9 cellular contexts compared by ENCODE assay signal in genomic region chr19:14474827-14475226, GRCh38. TPM values are rescaled to one million over a fixed set of nuclear protein-coding genes. Genes with fewer than 3 reads are reported as not detected.
A peak's percentile ranks its signal among the peaks of the same experiment; 100 is the strongest.
DNase-seq lines count a peak whose midpoint lies in the region; TF ChIP-seq lines count a peak whose summit lies in the region.
"Had no signal": no experiment of that assay in that cellular context is flagged by ENCODE, and none has a peak within 500 bp of the region (broad histone marks: within the 10 kb centered on the region; RNA-seq: fewer than 3 reads in every experiment).

No MANE protein-coding gene starts in this region.

- DNase-seq in GM20000 (ENCODE audit: low spot score) (peak; percentile 44), Peyer's patch (no peak), esophagus squamous epithelium (lab: John Stamatoyannopoulos, UW) (no peak), retinal pigment epithelial cell (ENCODE audit: low read depth) (no peak), adrenal gland (no peak), LoVo (ENCODE audit: low spot score) (no peak), NOMO-1 treated with DMSO at 0.1 percent for 48 hours (lab: John Stamatoyannopoulos, UW; ENCODE audit: unreplicated experiment) (no peak)
- DNase-seq: psoas muscle had no signal

- H3K27me3 ChIP-seq in Peyer's patch (peaks cover 0 to 3% of the 10 kb centered on the region in 2 donors), esophagus squamous epithelium (peaks cover 0 to 36% (median 0%) of the 10 kb centered on the region in 4 donors), adrenal gland (no peaks in the 10 kb centered on the region)

- intact Hi-C loops in esophagus squamous epithelium (cut with DNase I) = no loop called here
- intact Hi-C loops in adrenal gland (cut with DNase I) = loop anchor here in 1 of 2 donors (5.0 kb wide), 1 partner anchor 43 kb away; the partner anchor contains the start of gene PKN1

- H3K4me3 ChIP-seq in Peyer's patch (peak overlapping the region in 1 of 4 donors; percentile 11), esophagus squamous epithelium (peak overlapping the region in 2 of 4 donors; percentile 34 to 48), retinal pigment epithelial cell (ENCODE audit: low read length) (peak overlapping the region; percentile 24), adrenal gland (no peak overlapping the region)

- H3K4me1 ChIP-seq in Peyer's patch (peaks cover 0 to 43% (median 18%) of the 10 kb centered on the region in 4 donors), esophagus squamous epithelium (peaks cover 36 to 74% (median 50%) of the 10 kb centered on the region in 3 donors), adrenal gland (replicated peaks in 1 of 2) (peaks cover 0 to 20% of the 10 kb centered on the region in 2 donors)

- WGBS in esophagus squamous epithelium, 2 donors = 32 to 40% methylated on average over 9 to 11 of the region's 12 CpGs
- WGBS in adrenal gland, 4 donors = 48 to 66% (median 51%) methylated on average over 7 to 12 of the region's 12 CpGs

- H3K27ac ChIP-seq in Peyer's patch (peak overlapping the region in 3 of 4 donors; percentile 1 to 57 (median 40)), esophagus squamous epithelium (peak overlapping the region in 3 of 4 donors; percentile 70 to 77 (median 71)), adrenal gland (peak overlapping the region in 1 of 5 donors; percentile 78)
- H3K27ac ChIP-seq: psoas muscle had no signal

- TF ChIP-seq POLR2A in Peyer's patch (IDR thresholded peaks at IDR 0.05) (no peak), esophagus squamous epithelium (IDR thresholded peaks at IDR 0.05) (no peak), adrenal gland (IDR thresholded peaks at IDR 0.05) (no peak)

- H3K36me3 ChIP-seq in Peyer's patch (peaks cover 0 to 38% (median 0%) of the 10 kb centered on the region in 3 donors), esophagus squamous epithelium (peaks cover 6 to 46% (median 23%) of the 10 kb centered on the region in 3 donors), adrenal gland (replicated peaks in 1 of 2) (peaks cover 0 to 33% of the 10 kb centered on the region in 2 donors)

- H3K9me3 ChIP-seq in Peyer's patch = no peaks in the 10 kb centered on the region
- no peaks in the 10 kb centered on the region for H3K9me3 ChIP-seq in esophagus squamous epithelium
- H3K9me3 ChIP-seq in adrenal gland (replicated peaks in 1 of 3) = no peaks in the 10 kb centered on the region
- H3K9me3 ChIP-seq: psoas muscle had no signal

- TF ChIP-seq CTCF in GM20000 (IDR thresholded peaks at IDR 0.05; ENCODE audit: extremely low read depth, missing control alignments) = no peak
- TF ChIP-seq CTCF in Peyer's patch (IDR thresholded peaks at IDR 0.05) = no peak
- TF ChIP-seq CTCF in esophagus squamous epithelium (IDR thresholded peaks at IDR 0.05) = no peak
- TF ChIP-seq CTCF in retinal pigment epithelial cell (conservative IDR thresholded peaks at IDR 0.05; ENCODE audit: low read depth, low read length) = no peak
- TF ChIP-seq CTCF in adrenal gland (IDR thresholded peaks at IDR 0.05) = no peak

RNA-seq across cellular contexts. Expression of gene PTGER1, which starts 0.3 kb away (rescaled TPM):
- total RNA-seq in Peyer's patch = not detected
- 1 to 10 TPM in 1 of 4 donors, under 1 TPM in 2, not detected in 1; 0.31 to 1.3 (median 0.38) TPM for total RNA-seq in esophagus squamous epithelium
- total RNA-seq in adrenal gland = 1 to 10 TPM; 2.0 to 9.8 (median 4.0) TPM
- polyA plus RNA-seq in adrenal gland = 1 to 10 TPM in 2 of 3 donors, not detected in 1; 1.9 to 4.8 TPM
- polyA plus RNA-seq: IgD-negative memory B cell had no signal

RNA-seq across cellular contexts. Expression of gene GIPC1, which starts 21.1 kb away (rescaled TPM):
- 10 to 100 TPM; 45.8 to 68.5 (median 65.2) TPM for total RNA-seq in Peyer's patch
- 100 to 1,000 TPM; 147 to 432 (median 243) TPM for total RNA-seq in esophagus squamous epithelium
- 10 to 100 TPM; 52.2 to 69.9 (median 61.2) TPM for total RNA-seq in adrenal gland
- 10 to 100 TPM; 26.6 to 85.7 (median 74.3) TPM for polyA plus RNA-seq in adrenal gland

RNA-seq across cellular contexts. Expression of gene PKN1, which starts 41.7 kb away (rescaled TPM):
- 100 to 1,000 TPM in 1 of 4 donors, 10 to 100 TPM in 3; 13.1 to 140 (median 28.2) TPM for total RNA-seq in Peyer's patch
- total RNA-seq in esophagus squamous epithelium = 10 to 100 TPM in 2 of 4 donors, 1 to 10 TPM in 2; 6.1 to 38.3 (median 21.0) TPM
- 100 to 1,000 TPM in 7 of 8 donors, 10 to 100 TPM in 1; 97.5 to 184 (median 137) TPM for total RNA-seq in adrenal gland
- 100 to 1,000 TPM in 2 of 3 donors, 10 to 100 TPM in 1; 27.5 to 209 (median 118) TPM for polyA plus RNA-seq in adrenal gland

RNA-seq across cellular contexts. Expression of gene DNAJB1, which starts 43.4 kb away (rescaled TPM):
- total RNA-seq in Peyer's patch (10 to 100 TPM; 34.5 to 60.2 (median 54.1) TPM), esophagus squamous epithelium (100 to 1,000 TPM; 182 to 294 (median 224) TPM), adrenal gland (100 to 1,000 TPM in 6 of 8 donors, 10 to 100 TPM in 2; 86.9 to 208 (median 123) TPM)
- 100 to 1,000 TPM in 1 of 3 donors, 10 to 100 TPM in 2; 42.5 to 192 (median 45.5) TPM for polyA plus RNA-seq in adrenal gland

RNA-seq across cellular contexts. Expression of gene TECR, which starts 54.6 kb away (rescaled TPM):
- 100 to 1,000 TPM in 1 of 4 donors, 10 to 100 TPM in 3; 24.8 to 103 (median 78.7) TPM for total RNA-seq in Peyer's patch
- 100 to 1,000 TPM; 130 to 290 (median 190) TPM for total RNA-seq in esophagus squamous epithelium
- 100 to 1,000 TPM; 142 to 282 (median 212) TPM for total RNA-seq in adrenal gland
- polyA plus RNA-seq in adrenal gland = 100 to 1,000 TPM; 212 to 610 (median 550) TPM
